Comparison of ENCODE assay signal across 24 cellular contexts in the genomic region with DNA sequence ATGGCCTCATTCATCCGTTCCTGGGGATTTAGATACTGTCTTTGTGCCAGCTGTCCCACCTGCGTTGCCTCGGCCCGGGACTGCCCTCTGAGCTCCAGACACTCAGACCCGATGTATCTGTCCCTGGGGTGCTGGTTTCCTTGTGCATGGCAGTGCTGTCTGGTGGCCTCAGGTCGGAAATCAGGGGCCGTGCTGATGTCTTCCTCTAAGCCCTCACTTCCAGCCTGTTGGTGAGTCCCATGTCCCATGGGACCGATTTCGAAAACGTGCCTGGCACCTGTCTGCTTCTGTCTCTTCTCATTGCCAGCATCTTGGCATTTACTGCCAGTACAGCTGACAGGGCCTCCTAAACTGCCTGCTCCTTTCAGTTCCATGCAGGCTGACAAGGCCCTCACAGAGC.
"Had no signal": no experiment of that assay in that cellular context is flagged by ENCODE, and none has a peak within 500 bp of the region (broad histone marks: within the 10 kb centered on the region; RNA-seq: fewer than 3 reads in every experiment).

No MANE protein-coding gene starts in this region.

- H3K27me3 ChIP-seq: brain microvascular endothelial cell, colonic mucosa, neural progenitor cell, upper lobe of right lung had no signal

- H3K27me3 Mint-ChIP-seq: activated CD8-positive, alpha-beta T cell treated with anti-CD3 and anti-CD28 coated beads for 36 hours; activated naive CD8-positive, alpha-beta T cell treated with anti-CD3 and anti-CD28 coated beads, Interleukin-2, amount 50 U/mL, for 24 hours; activated T-helper 17 cell treated with anti-CD3 and anti-CD28 coated beads, Interleukin-2, amount 50 U/mL, for 72 hours; memory B cell; naive thymus-derived CD4-positive, alpha-beta T cell; stimulated activated naive B cell treated with anti-CD40 and anti-IgM and Interleukin-4, amounts not matched to agents 10 μg/mL and 1 μg/mL and 100 μg/mL, for 72 hours had no signal

- H3K27ac Mint-ChIP-seq: activated CD8-positive, alpha-beta T cell treated with anti-CD3 and anti-CD28 coated beads for 36 hours; activated naive CD8-positive, alpha-beta T cell treated with anti-CD3 and anti-CD28 coated beads, Interleukin-2, amount 50 U/mL, for 24 hours; activated T-helper 17 cell treated with anti-CD3 and anti-CD28 coated beads, Interleukin-2, amount 50 U/mL, for 72 hours; memory B cell; naive thymus-derived CD4-positive, alpha-beta T cell; neural progenitor cell; stimulated activated naive B cell treated with anti-CD40 and anti-IgM and Interleukin-4, amounts not matched to agents 10 μg/mL and 1 μg/mL and 100 μg/mL, for 72 hours; T-helper 2 cell treated with Interferon-gamma antibody and Interleukin-4, amounts not matched to agents 5 μg/mL and 100 μg/mL, for 36 hours; WTC11 had no signal

- H3K27ac ChIP-seq: brain microvascular endothelial cell, colonic mucosa, foreskin keratinocyte, left ventricle myocardium inferior, neural progenitor cell, upper lobe of right lung had no signal

- DNase-seq: activated CD4-positive, alpha-beta T cell treated with anti-CD3 and anti-CD28 coated beads for 4 hours; activated CD8-positive, alpha-beta T cell treated with anti-CD3 and anti-CD28 coated beads for 36 hours; activated naive CD4-positive, alpha-beta T cell treated with Interleukin-2 at 50 U/mL for 16 hours; activated naive CD8-positive, alpha-beta T cell treated with anti-CD3 and anti-CD28 coated beads, Interleukin-2, amount 50 U/mL, for 24 hours; activated T-cell treated with anti-CD3 and anti-CD28 coated beads, Interleukin-2, amount 50 U/mL, for 1 hour; anterior cingulate cortex; brain microvascular endothelial cell; central memory CD4-positive, alpha-beta T cell; colonic mucosa; foreskin keratinocyte; glutamatergic neuron; kidney glomerular epithelial cell; left ventricle myocardium inferior; naive thymus-derived CD4-positive, alpha-beta T cell; stimulated activated CD4-positive, alpha-beta T cell treated with anti-CD3 and anti-CD28 coated beads, Interleukin-4, amount 100 ng/mL, for 4 hours; stimulated activated naive B cell treated with anti-CD40 and anti-IgM and Interleukin-4, amounts not matched to agents 10 μg/mL and 1 μg/mL and 100 μg/mL, for 72 hours; upper lobe of right lung had no signal

- H3K9me3 ChIP-seq: colonic mucosa, left ventricle myocardium inferior, upper lobe of right lung had no signal

- FAIRE-seq: TTC549 had no signal

- H3K9me3 Mint-ChIP-seq: activated CD8-positive, alpha-beta T cell treated with anti-CD3 and anti-CD28 coated beads for 36 hours; activated naive CD8-positive, alpha-beta T cell treated with anti-CD3 and anti-CD28 coated beads, Interleukin-2, amount 50 U/mL, for 24 hours; activated T-helper 17 cell treated with anti-CD3 and anti-CD28 coated beads, Interleukin-2, amount 50 U/mL, for 72 hours; memory B cell; naive thymus-derived CD4-positive, alpha-beta T cell; neural progenitor cell; stimulated activated naive B cell treated with anti-CD40 and anti-IgM and Interleukin-4, amounts not matched to agents 10 μg/mL and 1 μg/mL and 100 μg/mL, for 72 hours; T-helper 2 cell treated with Interferon-gamma antibody and Interleukin-4, amounts not matched to agents 5 μg/mL and 100 μg/mL, for 36 hours; WTC11 had no signal

- H3K9ac ChIP-seq: neural progenitor cell had no signal

- H3K4me2 ChIP-seq: neural progenitor cell had no signal

- H3K4me3 ChIP-seq: colonic mucosa, left ventricle myocardium inferior, neural progenitor cell, upper lobe of right lung had no signal

- H3K36me3 ChIP-seq: brain microvascular endothelial cell, colonic mucosa, left ventricle myocardium inferior, neural progenitor cell, upper lobe of right lung had no signal

- H3K36me3 Mint-ChIP-seq: memory B cell; neural progenitor cell; stimulated activated naive B cell treated with anti-CD40 and anti-IgM and Interleukin-4, amounts not matched to agents 10 μg/mL and 1 μg/mL and 100 μg/mL, for 72 hours; WTC11 had no signal

- ATAC-seq: activated CD8-positive, alpha-beta T cell treated with anti-CD3 and anti-CD28 coated beads for 36 hours; activated naive CD8-positive, alpha-beta T cell treated with anti-CD3 and anti-CD28 coated beads, Interleukin-2, amount 50 U/mL, for 24 hours; activated T-helper 17 cell treated with anti-CD3 and anti-CD28 coated beads, Interleukin-2, amount 50 U/mL, for 72 hours; foreskin keratinocyte; naive thymus-derived CD4-positive, alpha-beta T cell; sciatic nerve; stimulated activated naive B cell treated with anti-CD40 and anti-IgM and Interleukin-4, amounts not matched to agents 10 μg/mL and 1 μg/mL and 100 μg/mL, for 72 hours; upper lobe of right lung; WTC11 had no signal

- H3K4me1 Mint-ChIP-seq: activated naive CD8-positive, alpha-beta T cell treated with anti-CD3 and anti-CD28 coated beads, Interleukin-2, amount 50 U/mL, for 24 hours; activated T-helper 17 cell treated with anti-CD3 and anti-CD28 coated beads, Interleukin-2, amount 50 U/mL, for 72 hours; memory B cell; naive thymus-derived CD4-positive, alpha-beta T cell; stimulated activated naive B cell treated with anti-CD40 and anti-IgM and Interleukin-4, amounts not matched to agents 10 μg/mL and 1 μg/mL and 100 μg/mL, for 72 hours; WTC11 had no signal

- H2AFZ ChIP-seq: neural progenitor cell had no signal

- H3K4me1 ChIP-seq: colonic mucosa, foreskin keratinocyte, left ventricle myocardium inferior, upper lobe of right lung had no signal

- H3K4me3 Mint-ChIP-seq: activated CD8-positive, alpha-beta T cell treated with anti-CD3 and anti-CD28 coated beads for 36 hours; activated naive CD8-positive, alpha-beta T cell treated with anti-CD3 and anti-CD28 coated beads, Interleukin-2, amount 50 U/mL, for 24 hours; activated T-helper 17 cell treated with anti-CD3 and anti-CD28 coated beads, Interleukin-2, amount 50 U/mL, for 72 hours; memory B cell; naive thymus-derived CD4-positive, alpha-beta T cell; neural progenitor cell; stimulated activated naive B cell treated with anti-CD40 and anti-IgM and Interleukin-4, amounts not matched to agents 10 μg/mL and 1 μg/mL and 100 μg/mL, for 72 hours; T-helper 2 cell treated with Interferon-gamma antibody and Interleukin-4, amounts not matched to agents 5 μg/mL and 100 μg/mL, for 36 hours; WTC11 had no signal
